ENCODE assay signal across 1 cellular context in genomic region chr12:116245189-116245588, GRCh38.
TF ChIP-seq lines count a peak whose summit lies in the region.

No MANE protein-coding gene starts in this region.

TF ChIP-seq in H1, 55 proteins besides CTCF, POLR2A, EP300 and RAD21:
- no peak for TF ChIP-seq RBBP5 (IDR thresholded peaks at IDR 0.05; ENCODE audit: borderline replicate concordance, low read depth, low read length)
- TF ChIP-seq SP2 (IDR thresholded peaks at IDR 0.05; ENCODE audit: low read length): no peak
- no peak for TF ChIP-seq CBX5 (IDR thresholded peaks at IDR 0.05; ENCODE audit: low read depth, low read length)
- no peak for TF ChIP-seq SIN3A (conservative IDR thresholded peaks at IDR 0.05 in 1 of 2, IDR thresholded peaks at IDR 0.05 in 1 of 2; ENCODE audit: low read depth in 1 of 2, low read length in 2 of 2)
- no peak for TF ChIP-seq CBX8 (IDR thresholded peaks at IDR 0.05; ENCODE audit: borderline replicate concordance, low read depth, low read length)
- TF ChIP-seq EZH2 (IDR thresholded peaks at IDR 0.05; ENCODE audit: low read depth, low read length, severe bottlenecking): no peak
- no peak for TF ChIP-seq ASH2L (IDR thresholded peaks at IDR 0.05; ENCODE audit: low read length)
- no peak for TF ChIP-seq SAP30 (IDR thresholded peaks at IDR 0.05; ENCODE audit: insufficient read depth, insufficient replicate concordance, low read length)
- TF ChIP-seq SP4 (IDR thresholded peaks at IDR 0.05; ENCODE audit: low read length): no peak
- TF ChIP-seq POLR2AphosphoS5 (IDR thresholded peaks at IDR 0.05; ENCODE audit: low read depth, low read length): no peak
- no peak for TF ChIP-seq NRF1 (IDR thresholded peaks at IDR 0.05; ENCODE audit: low read depth, low read length)
- TF ChIP-seq TAF1 (IDR thresholded peaks at IDR 0.05; ENCODE audit: low read depth, low read length): no peak
- no peak for TF ChIP-seq SP1 (IDR thresholded peaks at IDR 0.05; ENCODE audit: low read depth, low read length)
TF ChIP-seq in H1: peak in this region for 0.
